Comparison of ENCODE assay signal across 19 cellular contexts in genomic region chr2:182436252-182436651, GRCh38. TPM values are rescaled to one million over a fixed set of nuclear protein-coding genes. Genes with fewer than 3 reads are reported as not detected.
"Had no signal": no experiment of that assay in that cellular context is flagged by ENCODE, and none has a peak within 500 bp of the region (broad histone marks: within the 10 kb centered on the region; RNA-seq: fewer than 3 reads in every experiment).

No MANE protein-coding gene starts in this region.

- H3K9me3 ChIP-seq: esophagus muscularis mucosa, gastrocnemius medialis, heart right ventricle, left lung, lower lobe of right lung, mucosa of descending colon had no signal

- DNase-seq: effector CD4-positive, alpha-beta T cell; effector memory CD4-positive, alpha-beta T cell; foreskin melanocyte; gastrocnemius medialis; glutamatergic neuron; heart right ventricle; hippocampal formation; left cardiac atrium; left lung; left ventricle myocardium superior; lower lobe of right lung; mucosa of descending colon; naive B cell had no signal

- FAIRE-seq: colon, endothelial cell of umbilical vein, islet of Langerhans, keratinocyte had no signal

- ATAC-seq: gastrocnemius medialis, lower lobe of right lung, mucosa of descending colon had no signal

- H3K27me3 ChIP-seq: esophagus muscularis mucosa, gastrocnemius medialis, heart right ventricle, left lung had no signal

- H3K4me3 ChIP-seq: esophagus muscularis mucosa, gastrocnemius medialis, heart right ventricle, left lung, lower lobe of right lung, mucosa of descending colon had no signal

- H3K4me1 ChIP-seq: esophagus muscularis mucosa, gastrocnemius medialis, left lung, lower lobe of right lung had no signal

- H3K36me3 ChIP-seq: esophagus muscularis mucosa, gastrocnemius medialis, heart right ventricle, left lung, lower lobe of right lung had no signal

- H3K27ac ChIP-seq: esophagus muscularis mucosa, gastrocnemius medialis, left lung, lower lobe of right lung had no signal

RNA-seq across cellular contexts. Expression of gene PDE1A, which starts 9.4 kb away (rescaled TPM):
- total RNA-seq: epithelial cell of proximal tubule had no signal
